In genomic region chr1:35203295-35203694, GRCh38 we compare ENCODE assay signal across 31 cellular contexts.
"Had no signal": no experiment of that assay in that cellular context is flagged by ENCODE, and none has a peak within 500 bp of the region (broad histone marks: within the 10 kb centered on the region; RNA-seq: fewer than 3 reads in every experiment).

No MANE protein-coding gene starts in this region.

- H3K4me1 ChIP-seq: parathyroid adenoma, psoas muscle, tibial artery, upper lobe of left lung, vagina had no signal

- H3K27me3 ChIP-seq: neural progenitor cell, ovary, spleen, suprapubic skin, testis, tibial artery, transverse colon, upper lobe of left lung, vagina had no signal

- ATAC-seq: natural killer cell; psoas muscle; right cardiac atrium; sciatic nerve; stimulated activated memory B cell treated with anti-CD40 and anti-IgM and Interleukin-4, amounts not matched to agents 10 μg/mL and 1 μg/mL and 100 μg/mL, for 72 hours; stimulated activated naive CD8-positive, alpha-beta T cell treated with anti-CD3 and anti-CD28 coated beads, Interleukin-15, amount 100 ng/mL, for 72 hours; stimulated activated naive CD8-positive, alpha-beta T cell treated with anti-CD3 and anti-CD28 coated beads, Interleukin-15, Interleukin-2, amounts not matched to agents 100 U/mL and 50 U/mL, for 24 hours had no signal

- FAIRE-seq: urothelium cell line had no signal

- H3K4me3 Mint-ChIP-seq: natural killer cell; neural progenitor cell; stimulated activated memory B cell treated with anti-CD40 and anti-IgM and Interleukin-4, amounts not matched to agents 10 μg/mL and 1 μg/mL and 100 μg/mL, for 72 hours; stimulated activated naive CD8-positive, alpha-beta T cell treated with anti-CD3 and anti-CD28 coated beads, Interleukin-15, amount 100 ng/mL, for 72 hours had no signal

- H3K27ac ChIP-seq: neural progenitor cell, ovary, parathyroid adenoma, psoas muscle, skin epidermis, spleen, suprapubic skin, testis, tibial artery, transverse colon, upper lobe of left lung, vagina had no signal

- H3K79me2 ChIP-seq: parathyroid adenoma had no signal

- H3K36me3 ChIP-seq: neural progenitor cell, ovary, spleen, suprapubic skin, tibial artery, transverse colon, upper lobe of left lung, vagina had no signal

- H3K9me3 ChIP-seq: ovary, psoas muscle, spleen, suprapubic skin, testis, tibial artery, transverse colon, upper lobe of left lung, vagina had no signal

- H3K4me2 ChIP-seq: neural progenitor cell had no signal

- DNase-seq: natural killer cell; occipital lobe; ovary; posterior cingulate gyrus; psoas muscle; right cardiac atrium; spleen; stimulated activated CD4-positive, alpha-beta T cell treated with anti-CD3 and anti-CD28 coated beads, Interleukin-12 subunit alpha, Interleukin-12 subunit beta, amount 100 ng/mL, for 4 hours; stimulated activated CD4-positive, alpha-beta T cell treated with anti-CD3 and anti-CD28 coated beads, Interleukin-1b, Interleukin-23, amount 100 ng/mL, for 48 hours; stimulated activated CD4-positive, alpha-beta T cell treated with anti-CD3 and anti-CD28 coated beads, Interleukin-4, amount 100 ng/mL, for 1 hour; stimulated activated CD4-positive, alpha-beta T cell treated with anti-CD3 and anti-CD28 coated beads, Interleukin-4, amount 100 ng/mL, for 4 hours; stimulated activated CD8-positive, alpha-beta memory T cell treated with anti-CD3 and anti-CD28 coated beads, Interleukin-4, amount 100 ng/mL, for 48 hours; stimulated activated naive CD4-positive, alpha-beta T cell; stimulated activated naive CD8-positive, alpha-beta T cell treated with anti-CD3 and anti-CD28 coated beads, Interleukin-15, amount 100 ng/mL, for 72 hours; stimulated activated naive CD8-positive, alpha-beta T cell treated with anti-CD3 and anti-CD28 coated beads, Interleukin-15, Interleukin-2, amounts not matched to agents 100 U/mL and 50 U/mL, for 24 hours; substantia nigra; testis; tibial artery; transverse colon; upper lobe of left lung had no signal

- H3K4me3 ChIP-seq: neural progenitor cell, ovary, psoas muscle, skin epidermis, smooth muscle cell, spleen, suprapubic skin, testis, tibial artery, transverse colon, upper lobe of left lung, vagina had no signal

- H3K4me1 Mint-ChIP-seq: stimulated activated memory B cell treated with anti-CD40 and anti-IgM and Interleukin-4, amounts not matched to agents 10 μg/mL and 1 μg/mL and 100 μg/mL, for 72 hours had no signal

- H3K36me3 Mint-ChIP-seq: natural killer cell; neural progenitor cell; stimulated activated memory B cell treated with anti-CD40 and anti-IgM and Interleukin-4, amounts not matched to agents 10 μg/mL and 1 μg/mL and 100 μg/mL, for 72 hours had no signal

- H3K9me3 Mint-ChIP-seq: natural killer cell; nephron; neural progenitor cell; stimulated activated memory B cell treated with anti-CD40 and anti-IgM and Interleukin-4, amounts not matched to agents 10 μg/mL and 1 μg/mL and 100 μg/mL, for 72 hours; stimulated activated naive CD8-positive, alpha-beta T cell treated with anti-CD3 and anti-CD28 coated beads, Interleukin-15, amount 100 ng/mL, for 72 hours had no signal

- H3K27me3 Mint-ChIP-seq: progenitor cell of endocrine pancreas; stimulated activated memory B cell treated with anti-CD40 and anti-IgM and Interleukin-4, amounts not matched to agents 10 μg/mL and 1 μg/mL and 100 μg/mL, for 72 hours; stimulated activated naive CD8-positive, alpha-beta T cell treated with anti-CD3 and anti-CD28 coated beads, Interleukin-15, amount 100 ng/mL, for 72 hours had no signal

- H3K27ac Mint-ChIP-seq: natural killer cell; nephron; neural progenitor cell; progenitor cell of endocrine pancreas; stimulated activated memory B cell treated with anti-CD40 and anti-IgM and Interleukin-4, amounts not matched to agents 10 μg/mL and 1 μg/mL and 100 μg/mL, for 72 hours; stimulated activated naive CD8-positive, alpha-beta T cell treated with anti-CD3 and anti-CD28 coated beads, Interleukin-15, amount 100 ng/mL, for 72 hours had no signal

- H3K9ac ChIP-seq: neural progenitor cell, parathyroid adenoma had no signal

- H2AFZ ChIP-seq: parathyroid adenoma had no signal
